In genomic region chr11:17273668-17274321, GRCh38 we compare ENCODE assay signal across 14 cellular contexts. TPM values are rescaled to one million over a fixed set of nuclear protein-coding genes. Genes with fewer than 3 reads are reported as not detected.
DNase-seq lines count a peak whose midpoint lies in the region; TF ChIP-seq lines count a peak whose summit lies in the region.
"Had no signal": no experiment of that assay in that cellular context is flagged by ENCODE, and none has a peak within 500 bp of the region (broad histone marks: within the 10 kb centered on the region; RNA-seq: fewer than 3 reads in every experiment).

No MANE protein-coding gene starts in this region.

- POLR2A ChIA-PET in MCF 10A (lab: Yijun Ruan, JAX): no interaction called here

- H3K36me3 Mint-ChIP-seq in mesothelial cell of epicardium (no peaks in the 10 kb centered on the region), MCF 10A (ENCODE audit: insufficient read depth, unreplicated experiment) (peaks cover 11% of the 10 kb centered on the region)

- H3K27ac ChIP-seq in KOPT-K1 (ENCODE audit: low read depth, low read length, poor library complexity, severe bottlenecking): peak overlapping the region; percentile 100
- no peak overlapping the region for H3K27ac ChIP-seq in prostate gland
- H3K27ac ChIP-seq: upper lobe of right lung had no signal

- no peak overlapping the region for H3K4me3 Mint-ChIP-seq in mesothelial cell of epicardium
- H3K4me3 Mint-ChIP-seq in MCF 10A (ENCODE audit: unreplicated experiment): no peak overlapping the region

- BruUV-seq in MCF 10A (replicated peaks; lab: Mats Ljungman, UMichigan): no TSS peak

- no peak for TF ChIP-seq CTCF in mesothelial cell of epicardium (IDR thresholded peaks at IDR 0.05; ENCODE audit: unreplicated experiment)
- TF ChIP-seq CTCF in MCF 10A (IDR thresholded peaks at IDR 0.05; ENCODE audit: unreplicated experiment): no peak
- TF ChIP-seq CTCF in prostate gland (IDR thresholded peaks at IDR 0.05): no peak

- 88% methylated on average over 5 of the region's 5 CpGs for WGBS in prostate gland

- H3K4me3 ChIP-seq in prostate gland: no peak overlapping the region
- H3K4me3 ChIP-seq: mucosa of descending colon, upper lobe of right lung had no signal

- DNase-seq in NCI-H748 (lab: John Stamatoyannopoulos, UW; ENCODE audit: unreplicated experiment) (peak; percentile 58), NCI-H748 treated with DMSO at 0.1 percent for 48 hours (lab: John Stamatoyannopoulos, UW) (no peak), SW480 (ENCODE audit: low spot score) (peak; percentile 33), mesothelial cell of epicardium (ENCODE audit: low spot score in 2 of 2, unreplicated experiment in 2 of 2) (no peak), MCF 10A (ENCODE audit: unreplicated experiment) (no peak), prostate gland (ENCODE audit: low spot score) (no peak), nucleus accumbens (lab: John Stamatoyannopoulos, UW) (no peak)
- DNase-seq: ACHN, kidney, mucosa of descending colon, NCI-H1105 treated with DMSO at 0.1 percent for 48 hours, upper lobe of right lung had no signal

- H3K9me3 ChIP-seq in KOPT-K1 (ENCODE audit: insufficient read depth, low read length, poor library complexity, severe bottlenecking) (no peaks in the 10 kb centered on the region), prostate gland (no peaks in the 10 kb centered on the region)
- H3K9me3 ChIP-seq: mucosa of descending colon, upper lobe of right lung had no signal

- CTCF ChIA-PET in MCF 10A (lab: Yijun Ruan, JAX): interaction anchor here (0.8 to 1.0 kb wide), 2 partner anchors 16 to 327 kb away, joined by 3 read pairs; no protein-coding TSS in a partner anchor

- intact Hi-C loops in MCF 10A (cut with micrococcal nuclease): no loop called here
- intact Hi-C loops in prostate gland (cut with DNase I): no loop called here

- no peak for TF ChIP-seq POLR2A in prostate gland (IDR thresholded peaks at IDR 0.05)

- H3K36me3 ChIP-seq in KOPT-K1 (ENCODE audit: insufficient read depth, low read length) (peaks cover 7% of the 10 kb centered on the region), prostate gland (no peaks in the 10 kb centered on the region)
- H3K36me3 ChIP-seq: upper lobe of right lung had no signal

- peak overlapping the region; percentile 60 for H3K27ac Mint-ChIP-seq in mesothelial cell of epicardium
- no peak overlapping the region for H3K27ac Mint-ChIP-seq in MCF 10A (ENCODE audit: low read depth, unreplicated experiment)
- H3K27ac Mint-ChIP-seq: activated T-helper 2 cell treated with anti-CD3 and anti-CD28 coated beads, Interferon-gamma antibody, Interleukin-2, Interleukin-4, amounts not matched to agents 10 μg/mL and 5 μg/mL and 100 μg/mL, durations not matched to agents 14 hours and 24 hours and 36 hours had no signal

- no peaks in the 10 kb centered on the region for H3K4me1 ChIP-seq in prostate gland (replicated peaks)

- H3K27me3 Mint-ChIP-seq in mesothelial cell of epicardium (ENCODE audit: low read depth) (no peaks in the 10 kb centered on the region), MCF 10A (ENCODE audit: insufficient read depth, unreplicated experiment) (no peaks in the 10 kb centered on the region)

- H3K9me3 Mint-ChIP-seq in mesothelial cell of epicardium: no peaks in the 10 kb centered on the region
- no peaks in the 10 kb centered on the region for H3K9me3 Mint-ChIP-seq in MCF 10A (ENCODE audit: unreplicated experiment)
- H3K9me3 Mint-ChIP-seq: activated T-helper 2 cell treated with anti-CD3 and anti-CD28 coated beads, Interferon-gamma antibody, Interleukin-2, Interleukin-4, amounts not matched to agents 10 μg/mL and 5 μg/mL and 100 μg/mL, durations not matched to agents 14 hours and 24 hours and 36 hours had no signal

- H3K27me3 ChIP-seq in prostate gland (replicated peaks; ENCODE audit: insufficient read depth): no peaks in the 10 kb centered on the region
- H3K27me3 ChIP-seq: upper lobe of right lung had no signal

- peaks cover 20% of the 10 kb centered on the region for H3K4me1 Mint-ChIP-seq in mesothelial cell of epicardium
- H3K4me1 Mint-ChIP-seq in MCF 10A (ENCODE audit: insufficient read depth, unreplicated experiment): peaks cover 9% of the 10 kb centered on the region

RNA-seq across cellular contexts. Expression of gene NUCB2, which starts 2.7 kb away (rescaled TPM):
- total RNA-seq in mesothelial cell of epicardium (49.2 to 55.1 TPM (median 50.6 TPM) in 3 replicates), MCF 10A (2022) (89.4 and 137 TPM in 2 replicates), prostate gland (100 to 1,000 TPM in 1 of 2 donors, 10 to 100 TPM in 1; 39.2 to 110 TPM)

Comparison
In these comparisons a context has a peak if more than half of its experiments do, and no peak if none do; other contexts are left out.
1. DNase-seq: peak in NCI-H748 (single experiment) and SW480 (single experiment); none in NCI-H748 treated with DMSO at 0.1 percent for 48 hours (single experiment), mesothelial cell of epicardium (0 of 2), MCF 10A (single experiment), prostate gland (single experiment) and nucleus accumbens (0 of 56).